9 cellular contexts compared by ENCODE assay signal in genomic region chr3:45043715-45044299, GRCh38. TPM values are rescaled to one million over a fixed set of nuclear protein-coding genes. Genes with fewer than 3 reads are reported as not detected.
DNase-seq lines count a peak whose midpoint lies in the region; ATAC-seq, FAIRE-seq and TF ChIP-seq lines count a peak whose summit lies in the region.
"Had no signal": no experiment of that assay in that cellular context is flagged by ENCODE, and none has a peak within 500 bp of the region (broad histone marks: within the 10 kb centered on the region; RNA-seq: fewer than 3 reads in every experiment).

No MANE protein-coding gene starts in this region.

- H3K4me3 ChIP-seq in K562 (no peak overlapping the region), left lung (no peak overlapping the region)

- no TSS peak for BruUV-seq in K562 (replicated peaks; lab: Mats Ljungman, UMichigan)

- no peaks in the 10 kb centered on the region for H3K79me2 ChIP-seq in K562 (ENCODE audit: control insufficient read depth, insufficient read depth, low read length)

- 18% methylated on average over 2 of the region's 2 CpGs for WGBS in K562 (ENCODE audit: insufficient coverage, low coverage, missing lambda C conversion rate)

- in situ Hi-C loops in KBM-7 (cut with MboI; ENCODE audit: low pct_unique_long_range_greater_than_20kb, low sequenced_read_pairs), result loop anchor here (10.0 to 25.0 kb wide), 3 partner anchors 171 to 618 kb away; no protein-coding TSS in a partner anchor
- in situ Hi-C loops in K562 (cut with MboI), result loop anchor here (5.0 to 25.0 kb wide), 2 partner anchors 173 to 1368 kb away; partner anchors contain the start of genes CCR5AS and CCRL2

- DNase-seq in AG08395 (ENCODE audit: low spot score) (peak; percentile 86), KBM-7 (peak; percentile 22), K562 (ENCODE audit: extremely low read depth in 1 of 4, low spot score in 3 of 4) (peak; percentile 47 to 82 (median 68)), left lung (no peak), midbrain (lab: John Stamatoyannopoulos, UW) (no peak), T-cell (no peak)
- no peak for DNase-seq in activated T-cell treated with anti-CD3 and anti-CD28 coated beads, Interleukin-2, amount 50 U/mL, for 48 hours
- DNase-seq: SHP77 had no signal

- peak overlapping the region in 1 of 2 experiments; percentile 3; a peak in 2 of 4 replicates for H3K9ac ChIP-seq in K562 (ENCODE audit: insufficient read depth in 1 of 2, low read depth in 2 of 2, low read length in 2 of 2)

- H3K4me1 ChIP-seq in K562 (replicated peaks in 1 of 2; ENCODE audit: control insufficient read depth in 2 of 2, insufficient read depth in 2 of 2, low read length in 2 of 2), result peaks cover 8 to 45% of the 10 kb centered on the region in 2 experiments; a peak in 4 of 5 replicates
- H3K4me1 ChIP-seq in left lung, result peaks cover 0 to 40% of the 10 kb centered on the region in 2 donors

- H3K27ac ChIP-seq in K562 (ENCODE audit: extremely low read depth, low read depth, low read length), result peak overlapping the region; percentile 12; the same call in 1 of the 3 replicates
- H3K27ac ChIP-seq in left lung, result peak overlapping the region; percentile 22 to 63

- H3K36me3 ChIP-seq in K562 (ENCODE audit: control insufficient read depth, insufficient read depth, low read length) (no peaks in the 10 kb centered on the region), left lung (no peaks in the 10 kb centered on the region)

- no peak overlapping the region for H3K27ac Mint-ChIP-seq in T-cell

- no peak overlapping the region for H3K4me2 ChIP-seq in K562 (ENCODE audit: insufficient read depth, low read length)

- TF ChIP-seq POLR2A in K562 (conservative IDR thresholded peaks at IDR 0.05), result no peak

- no peaks in the 10 kb centered on the region for H4K20me1 ChIP-seq in K562 (replicated peaks; ENCODE audit: control insufficient read depth, insufficient read depth, low read length)

- peak; percentile 85 for FAIRE-seq in K562 (lab: Jason Lieb, UNC)

- TF ChIP-seq EP300 in K562 (IDR thresholded peaks at IDR 0.05; ENCODE audit: low read length), result peak; percentile 49; the same call in 1 of the 2 replicates

- peak; percentile 52 to 81; a peak in 3 of 4 replicates for TF ChIP-seq RAD21 in K562 (CRISPR knock-in tag; conservative IDR thresholded peaks at IDR 0.05 in 1 of 2, IDR thresholded peaks at IDR 0.05 in 1 of 2)

- peaks cover 14 to 18% (median 17%) of the 10 kb centered on the region in 3 donors for H3K4me1 Mint-ChIP-seq in T-cell

- no peak overlapping the region for H3K4me3 Mint-ChIP-seq in T-cell

- H3K27me3 Mint-ChIP-seq in T-cell, result peaks cover 6 to 12% of the 10 kb centered on the region in 2 donors

- peak; percentile 27 to 69 (median 34); a peak in 4 of 6 replicates for TF ChIP-seq CTCF in K562 (IDR thresholded peaks at IDR 0.05 in 2 of 3, conservative IDR thresholded peaks at IDR 0.05 in 1 of 3; ENCODE audit: insufficient read depth in 2 of 3, low read depth in 1 of 3, low read length in 3 of 3)
- no peak for TF ChIP-seq CTCF in left lung (IDR thresholded peaks at IDR 0.05)

- H3K27me3 ChIP-seq in K562 (ENCODE audit: control insufficient read depth in 2 of 2, insufficient read depth in 2 of 2, low read length in 2 of 2) (no peaks in the 10 kb centered on the region), left lung (no peaks in the 10 kb centered on the region)

- H3K9me3 Mint-ChIP-seq in T-cell, result no peaks in the 10 kb centered on the region

- H2AFZ ChIP-seq in K562 (ENCODE audit: low read depth, low read length), result peak overlapping the region; percentile 42

- no peaks in the 10 kb centered on the region for H3K9me1 ChIP-seq in K562 (ENCODE audit: control insufficient read depth, insufficient read depth, low read length)

- H3K9me3 ChIP-seq in K562 (replicated peaks; ENCODE audit: control insufficient read depth, insufficient read depth, low read depth, low read length) (no peaks in the 10 kb centered on the region), left lung (no peaks in the 10 kb centered on the region)

- CTCF ChIA-PET in K562 (lab: Yijun Ruan, JAX; ENCODE audit: low intra/inter-chr PET ratio) (interaction anchor here (1.0 to 1.4 kb wide), 2 partner anchors 128 to 167 kb away, joined by 3 to 5 read pairs; no protein-coding TSS in a partner anchor), T-cell (lab: Charles Lee) (interaction anchor here (0.6 to 6.4 kb wide), 7 partner anchors 23 to 1310 kb away, joined by 3 to 119 read pairs (median 4); partner anchors contain the start of gene CCR2 (in 1 of the 2))

- intact Hi-C loops in K562 (cut with micrococcal nuclease) (loop anchor here (1.0 kb wide), 1 partner anchor 48 kb away; no protein-coding TSS in a partner anchor), left lung (cut with DNase I) (loop anchor here in 1 of 2 donors (5.0 kb wide), 1 partner anchor 168 kb away; no protein-coding TSS in a partner anchor)

- no peaks in the 10 kb centered on the region for H3K36me3 Mint-ChIP-seq in T-cell

- peak; percentile 64 for ATAC-seq in K562
- peak; percentile 39 for ATAC-seq in left lung
- no peak for ATAC-seq in HG03520 (IDR thresholded peaks at IDR 0.05; ENCODE audit: unreplicated experiment)
- ATAC-seq in T-cell (replicated peaks in 1 of 4), result no peak

- POLR2A ChIA-PET in K562 (lab: Yijun Ruan, JAX) (interaction anchor here (0.7 to 3.7 kb wide), 8 partner anchors 11 to 339 kb away, joined by 3 to 32 read pairs (median 4); no protein-coding TSS in a partner anchor), T-cell (lab: Charles Lee) (interaction anchor here in 1 of 2 donors (0.6 kb wide), 1 partner anchor 610 kb away, joined by 6 read pairs; no protein-coding TSS in a partner anchor)

TF ChIP-seq in K562, 482 proteins besides CTCF, POLR2A, EP300 and RAD21 (continues in another document):
- TF ChIP-seq HDAC1 (IDR thresholded peaks at IDR 0.05), result no peak
- peak; percentile 93 for TF ChIP-seq ZNF316 (IDR thresholded peaks at IDR 0.05)
- TF ChIP-seq BACH1 (tag; IDR thresholded peaks at IDR 0.05), result peak; percentile 80
- TF ChIP-seq FOSL1 (tag; conservative IDR thresholded peaks at IDR 0.05), result peak; percentile 97
- TF ChIP-seq ID3 (CRISPR knock-in tag; IDR thresholded peaks at IDR 0.05), result no peak
- no peak for TF ChIP-seq ID3 (tag; IDR thresholded peaks at IDR 0.05)
- TF ChIP-seq L3MBTL2 (IDR thresholded peaks at IDR 0.05), result peak; percentile 46; the same call in 1 of the 2 replicates
- TF ChIP-seq USF2 (CRISPR knock-in tag; IDR thresholded peaks at IDR 0.05), result no peak
- TF ChIP-seq SOX6 (IDR thresholded peaks at IDR 0.05), result 0 out of 2 replicates have a peak, but pooled peaks have one; percentile 14
- peak; percentile 91 for TF ChIP-seq NFE2 (IDR thresholded peaks at IDR 0.05; ENCODE audit: low read depth)
- no peak for TF ChIP-seq RHOXF2B (CRISPR knock-in tag; conservative IDR thresholded peaks at IDR 0.05)
- no peak for TF ChIP-seq CEBPG (CRISPR knock-in tag; IDR thresholded peaks at IDR 0.05)
- TF ChIP-seq CEBPG (tag; conservative IDR thresholded peaks at IDR 0.05 in 1 of 2, IDR thresholded peaks at IDR 0.05 in 1 of 2), result no peak
- TF ChIP-seq ARID2 (IDR thresholded peaks at IDR 0.05), result 0 out of 2 replicates have a peak, but pooled peaks have one; percentile 32
- no peak for TF ChIP-seq POLR3A (IDR thresholded peaks at IDR 0.05; ENCODE audit: borderline replicate concordance, extremely low read depth, insufficient read depth, insufficient read length)
- no peak for TF ChIP-seq EWSR1 (IDR thresholded peaks at IDR 0.05; ENCODE audit: borderline replicate concordance, low read depth, partially characterized antibody)

RNA-seq across cellular contexts. Expression of gene CLEC3B, which starts 17.7 kb away (rescaled TPM):
- not detected in 2 replicates for total RNA-seq in K562 (2011; cell fraction: chromatin; rRNA removed; ENCODE audit: low replicate concordance)
- total RNA-seq in K562 (2011; cell fraction: nucleolus; rRNA removed), result 0.33 TPM in 1 of 2 replicates, not detected in the other
- not detected in 2 replicates for total RNA-seq in K562 (2011; cell fraction: nucleoplasm; rRNA removed)
- 0.33 TPM in 1 of 2 replicates, not detected in the other for total RNA-seq in K562 (2014; rRNA removed)
- not detected in 2 replicates for total RNA-seq in K562 (2014; rRNA removed; fragmentation: Illumina TruSeq; extraction: Trizol)
- total RNA-seq in K562 (2015; rRNA removed; fragmentation: Illumina TruSeq; extraction: Trizol), result not detected in 2 replicates
- total RNA-seq in K562 (2021), result not detected in 2 replicates
- polyA plus RNA-seq in K562 (2011; rRNA removed), result 0.19 TPM in 1 of 2 replicates, not detected in the other
- 0.27 TPM in 1 of 2 replicates, not detected in the other for polyA plus RNA-seq in K562 (2011; cell fraction: cytosol; rRNA removed)
- polyA plus RNA-seq in K562 (2011; cell fraction: nucleus; rRNA removed), result 0.41 and 0.52 TPM in 2 replicates
- polyA plus RNA-seq in K562 (2012), result 0.19 TPM in 1 of 2 replicates, not detected in the other
- not detected in 2 replicates for polyA plus RNA-seq in K562 (2014; fragmentation: Illumina TruSeq; extraction: Trizol)
- not detected for polyA plus RNA-seq in K562 (2014; fragmentation: Nextera tagmentation; extraction: Ambion mirVana)
- not detected in 2 replicates for polyA plus RNA-seq in K562 (2014; rRNA removed)
- polyA minus RNA-seq in K562 (2011; rRNA and poly(A)+ RNA removed), result not detected in 2 replicates
- polyA minus RNA-seq in K562 (2011; cell fraction: cytosol; rRNA and poly(A)+ RNA removed), result not detected in 2 replicates
- polyA minus RNA-seq in K562 (2011; cell fraction: nucleus; rRNA and poly(A)+ RNA removed), result 0.54 TPM in 1 of 2 replicates, not detected in the other
- total RNA-seq in left lung, result 100 to 1,000 TPM in 1 of 2 donors, 10 to 100 TPM in 1; 74.0 to 102 TPM
- 1 to 10 TPM in 2 of 5 donors, under 1 TPM in 3; 0.55 to 1.6 (median 0.66) TPM for total RNA-seq in T-cell

Comparison
In these comparisons a context has a peak if more than half of its experiments do, and no peak if none do; other contexts are left out.
1. DNase-seq: peak in AG08395 (single experiment), KBM-7 (single experiment) and K562 (4 of 4); none in left lung (0 of 2), midbrain (single experiment), T-cell (0 of 34) and activated T-cell treated with anti-CD3 and anti-CD28 coated beads, Interleukin-2, amount 50 U/mL, for 48 hours (0 of 2).
2. ATAC-seq: peak in K562 (single experiment) and left lung (single experiment); none in HG03520 (single experiment) and T-cell (0 of 4).
3. CTCF ChIP-seq: peak in K562 (3 of 3); none in left lung (0 of 2).
4. RNA of gene CLEC3B, which starts 17.7 kb away (total RNA-seq): 74.0 to 102 TPM in left lung; 0.55 to 1.6 TPM in T-cell and 0.33 TPM in K562; every median in the first group is over 10 times any median in the second.